Comparison of ENCODE assay signal across 8 cellular contexts in genomic region chr5:55711531-55712022, GRCh38. TPM values are rescaled to one million over a fixed set of nuclear protein-coding genes. Genes with fewer than 3 reads are reported as not detected.
DNase-seq lines count a peak whose midpoint lies in the region; ATAC-seq and TF ChIP-seq lines count a peak whose summit lies in the region.

No MANE protein-coding gene starts in this region.

- H3K79me2 ChIP-seq in mammary epithelial cell (ENCODE audit: insufficient read depth, low read length): peaks cover 25% of the 10 kb centered on the region

- peak overlapping the region; percentile 99 for H3K4me2 ChIP-seq in mammary epithelial cell (ENCODE audit: insufficient read depth, low read depth, low read length)

- peak overlapping the region; percentile 75 for H3K27ac ChIP-seq in mammary epithelial cell (ENCODE audit: insufficient read depth, low read depth, low read length)

- TF ChIP-seq CTCF in mammary epithelial cell (conservative IDR thresholded peaks at IDR 0.05 in 1 of 2, IDR thresholded peaks at IDR 0.05 in 1 of 2; ENCODE audit: extremely low read depth in 1 of 2, insufficient read depth in 1 of 2, low read depth in 1 of 2, low read length in 2 of 2): no peak
- TF ChIP-seq CTCF in mucosa of descending colon (IDR thresholded peaks at IDR 0.05): no peak

- H2AFZ ChIP-seq in mammary epithelial cell (ENCODE audit: low read depth, low read length): peak overlapping the region; percentile 100

- H3K9me3 ChIP-seq in mammary epithelial cell (replicated peaks; ENCODE audit: insufficient read depth, low read length) (peaks cover 2% of the 10 kb centered on the region), mucosa of descending colon (no peaks in the 10 kb centered on the region)

- dilution Hi-C loops in mammary epithelial cell (cut with HindIII; ENCODE audit: low sequenced_read_pairs): no loop called here

- H3K36me3 ChIP-seq in mammary epithelial cell (ENCODE audit: insufficient read depth, low read length) (no peaks in the 10 kb centered on the region), mucosa of descending colon (ENCODE audit: low read depth) (no peaks in the 10 kb centered on the region)

- H3K4me3 ChIP-seq in Jurkat, Clone E6-1 (ENCODE audit: low read length): peak overlapping the region; percentile 93
- H3K4me3 ChIP-seq in mammary epithelial cell (replicated peaks in 1 of 3; ENCODE audit: insufficient read depth in 1 of 3, low read depth in 2 of 3, low read length in 3 of 3): peak overlapping the region; percentile 66 to 99 (median 98)
- H3K4me3 ChIP-seq in mucosa of descending colon: peak overlapping the region; percentile 57

- no peaks in the 10 kb centered on the region for H3K27me3 ChIP-seq in mammary epithelial cell (ENCODE audit: insufficient read depth, low read length)

- 5% methylated on average over 14 of the region's 17 CpGs for WGBS in mammary epithelial cell (ENCODE audit: low coverage, missing lambda C conversion rate)

- no TSS peak for BruUV-seq in mammary epithelial cell (replicated peaks; lab: Mats Ljungman, UMichigan)

- peak overlapping the region; percentile 86 for H3K9ac ChIP-seq in mammary epithelial cell (ENCODE audit: insufficient read depth, low read length)

- peaks cover 18% of the 10 kb centered on the region for H3K4me1 ChIP-seq in mammary epithelial cell (ENCODE audit: insufficient read depth, low read length)
- no peaks in the 10 kb centered on the region for H3K4me1 ChIP-seq in mucosa of descending colon (ENCODE audit: low read depth)

- ATAC-seq in mucosa of descending colon (no peak), GM18870 (IDR thresholded peaks at IDR 0.05; ENCODE audit: unreplicated experiment) (no peak), GM18868 (IDR thresholded peaks at IDR 0.05; ENCODE audit: unreplicated experiment) (no peak)

- intact Hi-C loops in mammary epithelial cell (cut with micrococcal nuclease): loop anchor here (5.0 kb wide), 2 partner anchors 211 to 491 kb away; no protein-coding TSS in a partner anchor
- intact Hi-C loops in mucosa of descending colon (cut with DNase I, micrococcal nuclease): no loop called here

- H4K20me1 ChIP-seq in mammary epithelial cell (ENCODE audit: insufficient read depth, low read length): no peaks in the 10 kb centered on the region

- DNase-seq in AG08396 (ENCODE audit: low spot score) (peak; percentile 8), mammary epithelial cell (no peak), mucosa of descending colon (peak in 1 of 3 donors; percentile 28), NCI-H187 treated with DMSO at 0.1 percent for 48 hours (lab: John Stamatoyannopoulos, UW) (no peak), SKM-1 (lab: John Stamatoyannopoulos, UW; ENCODE audit: unreplicated experiment) (no peak)
- no peak for DNase-seq in Jurkat, Clone E6-1 (ENCODE audit: low read depth, low spot score)

- CTCF ChIA-PET in mammary epithelial cell (lab: Charles Lee; ENCODE audit: low non-redundant PET): no interaction called here

- in situ Hi-C loops in mammary epithelial cell (cut with MboI; ENCODE audit: low sequenced_read_pairs in 2 of 2): loop anchor here in 1 of 2 donors (25.0 kb wide), 1 partner anchor 201 kb away; no protein-coding TSS in a partner anchor

RNA-seq across cellular contexts. Expression of gene SLC38A9, which starts 0.5 kb away (rescaled TPM):
- 22.8 TPM for polyA plus RNA-seq in Jurkat, Clone E6-1 (2012; ENCODE audit: insufficient read depth, insufficient read length)
- total RNA-seq in mammary epithelial cell (10 to 100 TPM; 23.0 to 62.5 TPM), mucosa of descending colon (10 to 100 TPM; 20.2 to 28.1 (median 20.6) TPM)
- 14.4 TPM for polyA plus RNA-seq in mammary epithelial cell
- polyA minus RNA-seq in mammary epithelial cell: 12.2 TPM

RNA-seq across cellular contexts. Expression of gene DDX4, which starts 26.3 kb away (rescaled TPM):
- polyA plus RNA-seq in Jurkat, Clone E6-1 (2012; ENCODE audit: insufficient read depth, insufficient read length): not detected
- total RNA-seq in mammary epithelial cell (not detected), mucosa of descending colon (not detected)
- polyA plus RNA-seq in mammary epithelial cell: not detected
- polyA minus RNA-seq in mammary epithelial cell: not detected
